1 cellular context compared by ENCODE assay signal in the genomic region with DNA sequence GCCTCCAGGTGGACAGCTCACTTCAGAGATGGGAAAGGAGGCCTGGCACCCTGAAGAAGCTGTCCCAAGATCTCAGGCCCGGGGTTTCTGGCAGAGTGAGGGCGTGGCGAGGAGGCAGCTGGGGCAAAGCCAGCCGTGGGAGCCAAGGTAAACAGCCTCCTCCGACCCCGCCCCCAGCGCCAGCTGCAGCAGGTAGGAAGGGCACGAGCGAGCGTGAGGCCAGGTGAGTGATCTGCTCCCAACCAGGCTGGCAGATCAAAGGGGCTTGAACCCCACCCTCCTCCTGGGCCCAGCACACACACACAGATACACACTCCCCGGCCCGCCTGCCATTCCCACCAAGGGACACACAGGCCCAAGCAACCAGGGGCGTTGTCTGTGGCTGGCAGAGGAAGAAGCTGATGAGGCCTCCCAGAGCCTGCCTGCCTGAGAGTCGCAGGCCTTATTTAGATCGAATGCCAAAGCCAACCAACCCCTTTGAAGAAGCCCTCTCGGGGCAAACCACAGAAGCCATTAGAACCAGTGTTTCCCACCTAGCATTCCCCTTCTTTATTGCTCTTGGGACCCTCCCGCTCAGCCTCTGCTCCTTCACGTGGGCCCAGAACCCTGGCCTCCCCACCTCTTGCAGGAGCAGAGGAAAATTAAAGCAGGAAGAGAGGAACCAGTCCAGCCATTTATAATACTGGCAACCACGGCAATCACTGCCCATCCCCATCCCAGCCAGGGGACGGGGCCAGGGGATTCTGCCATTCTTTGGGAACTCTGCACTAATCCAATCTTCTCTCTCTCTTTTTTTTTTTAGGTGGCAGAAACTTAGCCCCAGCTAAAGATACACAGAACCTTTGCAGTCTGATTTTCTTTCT.
A peak's percentile ranks its signal among the peaks of the same experiment; 100 is the strongest.
TF ChIP-seq lines count a peak whose summit lies in the region.

No MANE protein-coding gene starts in this region.

TF ChIP-seq in HEK293, 187 proteins besides CTCF, POLR2A, EP300 and RAD21 (continued from another document and continues in another):
- no peak for TF ChIP-seq ZNF26 (tag by site-specific recombination; IDR thresholded peaks at IDR 0.05)
- no peak for TF ChIP-seq TCF7L2 (IDR thresholded peaks at IDR 0.05; ENCODE audit: borderline replicate concordance, low read depth, low read length)
- no peak for TF ChIP-seq ZNF391 (tag by site-specific recombination; IDR thresholded peaks at IDR 0.05; ENCODE audit: borderline replicate concordance, low read depth)
- no peak for TF ChIP-seq PBX3 (CRISPR knock-in tag; IDR thresholded peaks at IDR 0.05)
- no peak for TF ChIP-seq ZNF2 (tag by site-specific recombination; IDR thresholded peaks at IDR 0.05)
- TF ChIP-seq HOXD13 (CRISPR knock-in tag; IDR thresholded peaks at IDR 0.05; ENCODE audit: borderline replicate concordance): no peak
- TF ChIP-seq REPIN1 (tag by site-specific recombination; IDR thresholded peaks at IDR 0.05; ENCODE audit: low read depth): no peak
- no peak for TF ChIP-seq ZSCAN5A (tag by site-specific recombination; IDR thresholded peaks at IDR 0.05)
- TF ChIP-seq OSR2 (tag by site-specific recombination; IDR thresholded peaks at IDR 0.05): no peak
- TF ChIP-seq, protein P1, sequence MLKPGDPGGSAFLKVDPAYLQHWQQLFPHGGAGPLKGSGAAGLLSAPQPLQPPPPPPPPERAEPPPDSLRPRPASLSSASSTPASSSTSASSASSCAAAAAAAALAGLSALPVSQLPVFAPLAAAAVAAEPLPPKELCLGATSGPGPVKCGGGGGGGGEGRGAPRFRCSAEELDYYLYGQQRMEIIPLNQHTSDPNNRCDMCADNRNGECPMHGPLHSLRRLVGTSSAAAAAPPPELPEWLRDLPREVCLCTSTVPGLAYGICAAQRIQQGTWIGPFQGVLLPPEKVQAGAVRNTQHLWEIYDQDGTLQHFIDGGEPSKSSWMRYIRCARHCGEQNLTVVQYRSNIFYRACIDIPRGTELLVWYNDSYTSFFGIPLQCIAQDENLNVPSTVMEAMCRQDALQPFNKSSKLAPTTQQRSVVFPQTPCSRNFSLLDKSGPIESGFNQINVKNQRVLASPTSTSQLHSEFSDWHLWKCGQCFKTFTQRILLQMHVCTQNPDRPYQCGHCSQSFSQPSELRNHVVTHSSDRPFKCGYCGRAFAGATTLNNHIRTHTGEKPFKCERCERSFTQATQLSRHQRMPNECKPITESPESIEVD (tag by site-specific recombination; IDR thresholded peaks at IDR 0.05): no peak
- TF ChIP-seq ZBTB7A (tag by site-specific recombination; IDR thresholded peaks at IDR 0.05; ENCODE audit: low read depth): no peak
- TF ChIP-seq, protein P2, sequence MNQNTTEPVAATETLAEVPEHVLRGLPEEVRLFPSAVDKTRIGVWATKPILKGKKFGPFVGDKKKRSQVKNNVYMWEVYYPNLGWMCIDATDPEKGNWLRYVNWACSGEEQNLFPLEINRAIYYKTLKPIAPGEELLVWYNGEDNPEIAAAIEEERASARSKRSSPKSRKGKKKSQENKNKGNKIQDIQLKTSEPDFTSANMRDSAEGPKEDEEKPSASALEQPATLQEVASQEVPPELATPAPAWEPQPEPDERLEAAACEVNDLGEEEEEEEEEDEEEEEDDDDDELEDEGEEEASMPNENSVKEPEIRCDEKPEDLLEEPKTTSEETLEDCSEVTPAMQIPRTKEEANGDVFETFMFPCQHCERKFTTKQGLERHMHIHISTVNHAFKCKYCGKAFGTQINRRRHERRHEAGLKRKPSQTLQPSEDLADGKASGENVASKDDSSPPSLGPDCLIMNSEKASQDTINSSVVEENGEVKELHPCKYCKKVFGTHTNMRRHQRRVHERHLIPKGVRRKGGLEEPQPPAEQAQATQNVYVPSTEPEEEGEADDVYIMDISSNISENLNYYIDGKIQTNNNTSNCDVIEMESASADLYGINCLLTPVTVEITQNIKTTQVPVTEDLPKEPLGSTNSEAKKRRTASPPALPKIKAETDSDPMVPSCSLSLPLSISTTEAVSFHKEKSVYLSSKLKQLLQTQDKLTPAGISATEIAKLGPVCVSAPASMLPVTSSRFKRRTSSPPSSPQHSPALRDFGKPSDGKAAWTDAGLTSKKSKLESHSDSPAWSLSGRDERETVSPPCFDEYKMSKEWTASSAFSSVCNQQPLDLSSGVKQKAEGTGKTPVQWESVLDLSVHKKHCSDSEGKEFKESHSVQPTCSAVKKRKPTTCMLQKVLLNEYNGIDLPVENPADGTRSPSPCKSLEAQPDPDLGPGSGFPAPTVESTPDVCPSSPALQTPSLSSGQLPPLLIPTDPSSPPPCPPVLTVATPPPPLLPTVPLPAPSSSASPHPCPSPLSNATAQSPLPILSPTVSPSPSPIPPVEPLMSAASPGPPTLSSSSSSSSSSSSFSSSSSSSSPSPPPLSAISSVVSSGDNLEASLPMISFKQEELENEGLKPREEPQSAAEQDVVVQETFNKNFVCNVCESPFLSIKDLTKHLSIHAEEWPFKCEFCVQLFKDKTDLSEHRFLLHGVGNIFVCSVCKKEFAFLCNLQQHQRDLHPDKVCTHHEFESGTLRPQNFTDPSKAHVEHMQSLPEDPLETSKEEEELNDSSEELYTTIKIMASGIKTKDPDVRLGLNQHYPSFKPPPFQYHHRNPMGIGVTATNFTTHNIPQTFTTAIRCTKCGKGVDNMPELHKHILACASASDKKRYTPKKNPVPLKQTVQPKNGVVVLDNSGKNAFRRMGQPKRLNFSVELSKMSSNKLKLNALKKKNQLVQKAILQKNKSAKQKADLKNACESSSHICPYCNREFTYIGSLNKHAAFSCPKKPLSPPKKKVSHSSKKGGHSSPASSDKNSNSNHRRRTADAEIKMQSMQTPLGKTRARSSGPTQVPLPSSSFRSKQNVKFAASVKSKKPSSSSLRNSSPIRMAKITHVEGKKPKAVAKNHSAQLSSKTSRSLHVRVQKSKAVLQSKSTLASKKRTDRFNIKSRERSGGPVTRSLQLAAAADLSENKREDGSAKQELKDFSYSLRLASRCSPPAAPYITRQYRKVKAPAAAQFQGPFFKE (tag by site-specific recombination; IDR thresholded peaks at IDR 0.05; ENCODE audit: borderline replicate concordance): no peak
- no peak for TF ChIP-seq HOXC10 (CRISPR knock-in tag; IDR thresholded peaks at IDR 0.05)
- TF ChIP-seq ZNF366 (tag by site-specific recombination; conservative IDR thresholded peaks at IDR 0.05): no peak
- 0 out of 2 replicates have a peak, but pooled peaks have one; percentile 16 for TF ChIP-seq ZBTB48 (tag by site-specific recombination; IDR thresholded peaks at IDR 0.05)
- TF ChIP-seq ZFHX2 (tag by site-specific recombination; conservative IDR thresholded peaks at IDR 0.05): peak; percentile 92
- TF ChIP-seq ZNF394 (tag by site-specific recombination; IDR thresholded peaks at IDR 0.05; ENCODE audit: borderline replicate concordance): no peak
- no peak for TF ChIP-seq SETDB1 (IDR thresholded peaks at IDR 0.05; ENCODE audit: insufficient read length, low read length)
- no peak for TF ChIP-seq ZFP37 (tag by site-specific recombination; IDR thresholded peaks at IDR 0.05)
- no peak for TF ChIP-seq ZEB2 (tag by site-specific recombination; IDR thresholded peaks at IDR 0.05)
- no peak for TF ChIP-seq ZNF518A (tag by site-specific recombination; conservative IDR thresholded peaks at IDR 0.05; ENCODE audit: low read depth)
- TF ChIP-seq, protein P3, sequence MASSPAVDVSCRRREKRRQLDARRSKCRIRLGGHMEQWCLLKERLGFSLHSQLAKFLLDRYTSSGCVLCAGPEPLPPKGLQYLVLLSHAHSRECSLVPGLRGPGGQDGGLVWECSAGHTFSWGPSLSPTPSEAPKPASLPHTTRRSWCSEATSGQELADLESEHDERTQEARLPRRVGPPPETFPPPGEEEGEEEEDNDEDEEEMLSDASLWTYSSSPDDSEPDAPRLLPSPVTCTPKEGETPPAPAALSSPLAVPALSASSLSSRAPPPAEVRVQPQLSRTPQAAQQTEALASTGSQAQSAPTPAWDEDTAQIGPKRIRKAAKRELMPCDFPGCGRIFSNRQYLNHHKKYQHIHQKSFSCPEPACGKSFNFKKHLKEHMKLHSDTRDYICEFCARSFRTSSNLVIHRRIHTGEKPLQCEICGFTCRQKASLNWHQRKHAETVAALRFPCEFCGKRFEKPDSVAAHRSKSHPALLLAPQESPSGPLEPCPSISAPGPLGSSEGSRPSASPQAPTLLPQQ (tag by site-specific recombination; IDR thresholded peaks at IDR 0.05): no peak
- peak; percentile 69 for TF ChIP-seq KLF16 (tag by site-specific recombination; IDR thresholded peaks at IDR 0.05)
- TF ChIP-seq BCL11A (tag by site-specific recombination; IDR thresholded peaks at IDR 0.05; ENCODE audit: low read depth): no peak
- no peak for TF ChIP-seq ZNF768 (tag by site-specific recombination; IDR thresholded peaks at IDR 0.05)
- no peak for TF ChIP-seq ZNF707 (tag by site-specific recombination; IDR thresholded peaks at IDR 0.05)
- no peak for TF ChIP-seq ZNF664 (tag by site-specific recombination; IDR thresholded peaks at IDR 0.05)
- no peak for TF ChIP-seq KLF7 (tag by site-specific recombination; IDR thresholded peaks at IDR 0.05; ENCODE audit: borderline replicate concordance)
- no peak for TF ChIP-seq ZBTB11 (tag by site-specific recombination; conservative IDR thresholded peaks at IDR 0.05; ENCODE audit: low read depth)
